In genomic region chr2:181058378-181059269, GRCh38 we compare ENCODE assay signal across 8 cellular contexts.
DNase-seq lines count a peak whose midpoint lies in the region; ATAC-seq and TF ChIP-seq lines count a peak whose summit lies in the region.

No MANE protein-coding gene starts in this region.

- no peak overlapping the region for H3K4me3 ChIP-seq in foreskin fibroblast (ENCODE audit: low read depth in 1 of 2, low read length in 2 of 2)

- TF ChIP-seq CTCF in WTC11 (IDR thresholded peaks at IDR 0.05) (peak; percentile 71), foreskin fibroblast (IDR thresholded peaks at IDR 0.05; ENCODE audit: low read depth, low read length) (peak; percentile 38)

- DNase-seq in DMS 273 (lab: John Stamatoyannopoulos, UW; ENCODE audit: unreplicated experiment) = peak; percentile 37
- DNase-seq in DMS 273 treated with DMSO at 0.1 percent for 48 hours (lab: John Stamatoyannopoulos, UW) = no peak
- DNase-seq in LHCN-M2 (ENCODE audit: low read depth) = peak; percentile 27
- DNase-seq in WTC11 (ENCODE audit: low spot score) = peak; percentile 17
- DNase-seq in foreskin fibroblast = peak in 1 of 2 donors; percentile 42
- peak; percentile 12 for DNase-seq in stimulated activated CD4-positive, alpha-beta T cell treated with anti-CD3 and anti-CD28 coated beads, Interleukin-2, amount 100 ng/mL, for 4 hours (ENCODE audit: low read depth)

- CTCF ChIA-PET in WTC11 (lab: Charles Lee) = interaction anchor here (0.6 to 2.1 kb wide), 11 partner anchors 11 to 935 kb away, joined by 3 to 13 read pairs (median 4); partner anchors contain the start of gene UBE2E3

- no peaks in the 10 kb centered on the region for H3K27me3 Mint-ChIP-seq in WTC11 (ENCODE audit: low read depth)

- peaks cover 6% of the 10 kb centered on the region; the same call in 1 of the 2 replicates for H3K9me3 Mint-ChIP-seq in WTC11

- H3K4me1 Mint-ChIP-seq in WTC11 = peaks cover 47% of the 10 kb centered on the region

- POLR2A ChIA-PET in WTC11 (lab: Charles Lee) = no interaction called here

- no peaks in the 10 kb centered on the region for H3K36me3 Mint-ChIP-seq in WTC11

- H3K27ac Mint-ChIP-seq in WTC11 = no peak overlapping the region

- no peak overlapping the region for H3K4me3 Mint-ChIP-seq in WTC11

- ATAC-seq in GM21447 (IDR thresholded peaks at IDR 0.05; ENCODE audit: unreplicated experiment) = peak; percentile 74
- peak; percentile 58 for ATAC-seq in WTC11
- ATAC-seq in HG02852 (IDR thresholded peaks at IDR 0.05; ENCODE audit: unreplicated experiment) = no peak

TF ChIP-seq in WTC11, 78 proteins besides CTCF, POLR2A, EP300 and RAD21:
- no peak for TF ChIP-seq ZNF532 (CRISPR knock-in tag; IDR thresholded peaks at IDR 0.05; ENCODE audit: borderline replicate concordance)
- no peak for TF ChIP-seq GRHL2 (CRISPR knock-in tag; IDR thresholded peaks at IDR 0.05; ENCODE audit: insufficient replicate concordance, severe bottlenecking)
